Comparison of ENCODE assay signal across 15 cellular contexts in the genomic region with DNA sequence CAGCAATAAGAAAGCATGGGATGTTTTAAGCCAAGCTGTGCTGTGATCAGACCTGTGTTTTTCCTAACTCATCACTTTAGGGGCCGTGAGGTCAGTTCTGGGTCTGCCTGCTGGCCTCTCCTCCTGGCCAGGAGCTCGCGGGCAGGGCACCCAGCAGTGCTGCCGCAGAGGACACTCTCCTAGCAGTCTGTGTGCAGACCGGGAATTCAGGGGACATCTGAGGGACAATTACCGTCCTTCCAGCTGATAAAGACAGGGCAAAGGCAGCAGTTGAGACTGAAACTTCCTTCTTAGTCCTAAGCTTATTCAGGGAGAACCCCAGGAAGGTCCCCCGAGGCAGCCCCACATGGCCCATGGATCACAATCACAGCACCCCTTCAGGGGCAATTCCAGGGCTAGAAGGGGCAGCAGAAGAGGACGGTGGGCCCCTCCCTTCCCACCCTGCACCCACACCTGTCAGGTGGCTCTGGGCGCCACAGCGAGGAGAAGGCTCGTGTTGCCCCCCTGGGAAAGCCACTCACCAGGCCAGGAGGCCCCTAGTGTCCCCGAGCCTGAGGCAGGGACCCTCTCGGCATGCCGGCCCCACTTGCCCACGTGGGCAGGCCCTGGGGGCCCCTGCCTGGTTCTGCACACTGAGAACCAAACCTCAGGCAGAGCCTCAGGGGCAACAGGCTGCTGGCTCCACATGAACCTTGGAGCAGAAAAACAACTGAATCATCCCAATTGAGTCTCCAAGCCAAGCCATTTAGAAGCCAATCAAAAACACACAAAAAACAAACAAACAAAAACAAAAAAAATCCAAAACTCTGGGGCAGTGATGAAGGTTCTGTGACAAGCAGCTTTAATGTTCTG.
DNase-seq lines count a peak whose midpoint lies in the region; ATAC-seq, FAIRE-seq and TF ChIP-seq lines count a peak whose summit lies in the region.
"Had no signal": no experiment of that assay in that cellular context is flagged by ENCODE, and none has a peak within 500 bp of the region (broad histone marks: within the 10 kb centered on the region; RNA-seq: fewer than 3 reads in every experiment).

No MANE protein-coding gene starts in this region.

- H3K27me3 ChIP-seq in GM12878 (replicated peaks in 1 of 2; ENCODE audit: control insufficient read depth in 2 of 2, insufficient read depth in 2 of 2, low read length in 1 of 2) (no peaks in the 10 kb centered on the region), layer of hippocampus (ENCODE audit: control insufficient read depth, insufficient read depth, low read length) (no peaks in the 10 kb centered on the region), tibial artery (no peaks in the 10 kb centered on the region)
- H3K27me3 ChIP-seq: upper lobe of right lung had no signal

- no peak for DNase-seq in activated T-cell treated with anti-CD3 and anti-CD28 coated beads, Interleukin-2, amount 50 U/mL, for 24 hours
- no peak for DNase-seq in activated T-cell treated with anti-CD3 and anti-CD28 coated beads, Interleukin-2, amount 50 U/mL, for 48 hours
- DNase-seq in GM12878 (ENCODE audit: low read depth, low spot score) (no peak), tibial artery (peak in 1 of 2 donors; percentile 42), COR-L47 (lab: John Stamatoyannopoulos, UW) (no peak), OCI-M1 (lab: John Stamatoyannopoulos, UW) (no peak)
- DNase-seq: ACHN; activated CD4-positive, CD25-positive, alpha-beta regulatory T cell; activated naive CD4-positive, alpha-beta T cell; stimulated activated CD4-positive, alpha-beta T cell treated with anti-CD3 and anti-CD28 coated beads, Interleukin-4, amount 100 ng/mL, for 1 hour; upper lobe of right lung had no signal

- H3K9ac ChIP-seq in GM12878 (ENCODE audit: control insufficient read depth, insufficient read depth, low read length): peak overlapping the region; percentile 13; the same call in 1 of the 2 replicates

- H3K27ac ChIP-seq in GM12878 (ENCODE audit: control insufficient read depth, insufficient read depth) (peak overlapping the region; percentile 41), layer of hippocampus (ENCODE audit: low read depth, low read length) (peak overlapping the region; percentile 69), tibial artery (peak overlapping the region; percentile 68 to 71)
- H3K27ac ChIP-seq: upper lobe of right lung had no signal

- peaks cover 30% of the 10 kb centered on the region for H3K4me1 Mint-ChIP-seq in activated T-cell treated with anti-CD3 and anti-CD28 coated beads, Interleukin-2, amount 50 U/mL, for 24 hours (ENCODE audit: low read depth)

- H3K4me3 Mint-ChIP-seq in activated T-cell treated with anti-CD3 and anti-CD28 coated beads, Interleukin-2, amount 50 U/mL, for 24 hours: no peak overlapping the region

- intact Hi-C loops in GM12878 (cut with micrococcal nuclease; ENCODE audit: unreplicated experiment): no loop called here
- intact Hi-C loops in tibial artery (cut with DNase I; ENCODE audit: low total_unique reads): no loop called here

- no peaks in the 10 kb centered on the region for H3K9me3 ChIP-seq in GM12878 (replicated peaks; ENCODE audit: control insufficient read depth, insufficient read depth, low read length)
- no peaks in the 10 kb centered on the region for H3K9me3 ChIP-seq in tibial artery
- H3K9me3 ChIP-seq: upper lobe of right lung had no signal

- H3K79me2 ChIP-seq in GM12878 (ENCODE audit: control insufficient read depth, insufficient read depth, low read length): no peaks in the 10 kb centered on the region; the same call in 1 of the 2 replicates

- in situ Hi-C loops in GM12878 (cut with MboI): no loop called here

- ATAC-seq in GM12878 (no peak; the same call in 2 of the 3 replicates), GM18858 (IDR thresholded peaks at IDR 0.05; ENCODE audit: unreplicated experiment) (no peak)
- ATAC-seq: K562 had no signal

- H3K4me3 ChIP-seq in GM12878 (no peak overlapping the region), tibial artery (peak overlapping the region in 1 of 2 donors; percentile 4)
- H3K4me3 ChIP-seq: K562, upper lobe of right lung had no signal

- no peak for FAIRE-seq in GM12878 (lab: Jason Lieb, UNC)
- FAIRE-seq: islet of Langerhans, K562 had no signal

- no peak overlapping the region; the same call in 1 of the 2 replicates for H2AFZ ChIP-seq in GM12878 (ENCODE audit: control insufficient read depth, low read depth, low read length)

- TF ChIP-seq CTCF in GM12878 (IDR thresholded peaks at IDR 0.05 in 2 of 3, conservative IDR thresholded peaks at IDR 0.05 in 1 of 3; ENCODE audit: control insufficient read depth in 2 of 3, extremely low read depth in 1 of 3, insufficient read depth in 1 of 3, low read depth in 3 of 3, low read length in 3 of 3) (no peak), tibial artery (IDR thresholded peaks at IDR 0.05) (no peak)

- no TSS peak for BruUV-seq in GM12878 (replicated peaks; lab: Mats Ljungman, UMichigan)

- TF ChIP-seq RAD21 in GM12878 (IDR thresholded peaks at IDR 0.05; ENCODE audit: insufficient read depth, low read depth, low read length): no peak

- SMC1A ChIA-PET in GM12878 (lab: Charles Lee; ENCODE audit: uncharacterized antibody, unreplicated experiment): interaction anchor here (0.7 to 1.1 kb wide), 4 partner anchors 13 to 98 kb away, joined by 3 read pairs; no protein-coding TSS in a partner anchor

- H4K20me1 ChIP-seq in GM12878 (ENCODE audit: control insufficient read depth, insufficient read depth): no peaks in the 10 kb centered on the region

- no peaks in the 10 kb centered on the region for H3K9me3 Mint-ChIP-seq in activated T-cell treated with anti-CD3 and anti-CD28 coated beads, Interleukin-2, amount 50 U/mL, for 24 hours

- POLR2A ChIA-PET in GM12878 (lab: Charles Lee): no interaction called here

- H3K4me1 ChIP-seq in GM12878 (ENCODE audit: control insufficient read depth, insufficient read depth, low read length): peaks cover 18% of the 10 kb centered on the region
- peaks cover 14 to 84% (median 48%) of the 10 kb centered on the region in 4 donors for H3K4me1 ChIP-seq in tibial artery

- TF ChIP-seq POLR2A in GM12878 (IDR thresholded peaks at IDR 0.05; ENCODE audit: low read depth, low read length): no peak

- CTCF ChIA-PET in GM12878 (lab: Yijun Ruan, JAX): interaction anchor here (1.0 to 1.8 kb wide), 2 partner anchors 96 to 101 kb away, joined by 3 to 7 read pairs; no protein-coding TSS in a partner anchor

- H3K36me3 Mint-ChIP-seq in activated T-cell treated with anti-CD3 and anti-CD28 coated beads, Interleukin-2, amount 50 U/mL, for 24 hours (ENCODE audit: low read depth): peaks cover 33% of the 10 kb centered on the region

- peak overlapping the region; percentile 7 for H3K4me2 ChIP-seq in GM12878 (ENCODE audit: control insufficient read depth, insufficient read depth)

- RAD21 ChIA-PET in GM12878 (lab: Charles Lee; ENCODE audit: unreplicated experiment): interaction anchor here (0.6 to 0.8 kb wide), 2 partner anchors 22 to 164 kb away, joined by 3 to 4 read pairs; no protein-coding TSS in a partner anchor

- no peak for TF ChIP-seq EP300 in GM12878 (IDR thresholded peaks at IDR 0.05; ENCODE audit: borderline replicate concordance in 1 of 2, control insufficient read depth in 1 of 2, low read depth in 2 of 2, low read length in 2 of 2)

- 71% methylated on average over 13 of the region's 15 CpGs for WGBS in GM12878 (ENCODE audit: insufficient coverage, insufficient replicate concordance, low lambda C conversion rate, missing lambda C conversion rate)

- H3K36me3 ChIP-seq in GM12878 (ENCODE audit: control insufficient read depth in 2 of 2, insufficient read depth in 2 of 2, low read length in 1 of 2) (peaks cover 0 to 28% of the 10 kb centered on the region in 2 experiments; a peak in 3 of 4 replicates), tibial artery (peaks cover 0 to 12% (median 0%) of the 10 kb centered on the region in 3 donors)

- H3K27me3 Mint-ChIP-seq in activated T-cell treated with anti-CD3 and anti-CD28 coated beads, Interleukin-2, amount 50 U/mL, for 24 hours: no peaks in the 10 kb centered on the region

- peak overlapping the region; percentile 85 for H3K27ac Mint-ChIP-seq in activated T-cell treated with anti-CD3 and anti-CD28 coated beads, Interleukin-2, amount 50 U/mL, for 24 hours

TF ChIP-seq in GM12878, 131 proteins besides CTCF, POLR2A, EP300 and RAD21 (continues in another document):
- no peak for TF ChIP-seq PML (IDR thresholded peaks at IDR 0.05; ENCODE audit: low read length)
- TF ChIP-seq, protein P1, sequence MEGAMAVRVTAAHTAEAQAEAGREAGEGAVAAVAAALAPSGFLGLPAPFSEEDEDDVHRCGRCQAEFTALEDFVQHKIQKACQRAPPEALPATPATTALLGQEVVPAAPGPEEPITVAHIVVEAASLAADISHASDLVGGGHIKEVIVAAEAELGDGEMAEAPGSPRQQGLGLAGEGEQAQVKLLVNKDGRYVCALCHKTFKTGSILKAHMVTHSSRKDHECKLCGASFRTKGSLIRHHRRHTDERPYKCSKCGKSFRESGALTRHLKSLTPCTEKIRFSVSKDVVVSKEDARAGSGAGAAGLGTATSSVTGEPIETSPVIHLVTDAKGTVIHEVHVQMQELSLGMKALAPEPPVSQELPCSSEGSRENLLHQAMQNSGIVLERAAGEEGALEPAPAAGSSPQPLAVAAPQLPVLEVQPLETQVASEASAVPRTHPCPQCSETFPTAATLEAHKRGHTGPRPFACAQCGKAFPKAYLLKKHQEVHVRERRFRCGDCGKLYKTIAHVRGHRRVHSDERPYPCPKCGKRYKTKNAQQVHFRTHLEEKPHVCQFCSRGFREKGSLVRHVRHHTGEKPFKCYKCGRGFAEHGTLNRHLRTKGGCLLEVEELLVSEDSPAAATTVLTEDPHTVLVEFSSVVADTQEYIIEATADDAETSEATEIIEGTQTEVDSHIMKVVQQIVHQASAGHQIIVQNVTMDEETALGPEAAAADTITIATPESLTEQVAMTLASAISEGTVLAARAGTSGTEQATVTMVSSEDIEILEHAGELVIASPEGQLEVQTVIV (IDR thresholded peaks at IDR 0.05; ENCODE audit: borderline replicate concordance, partially characterized antibody): no peak
- no peak for TF ChIP-seq POLR2AphosphoS2 (IDR thresholded peaks at IDR 0.05; ENCODE audit: low read depth, low read length)
- TF ChIP-seq CHD4 (IDR thresholded peaks at IDR 0.05): no peak
- no peak for TF ChIP-seq ZBED1 (IDR thresholded peaks at IDR 0.05; ENCODE audit: borderline replicate concordance)
- TF ChIP-seq EED (IDR thresholded peaks at IDR 0.05; ENCODE audit: low read depth): no peak
- TF ChIP-seq JUNB (IDR thresholded peaks at IDR 0.05): no peak
- no peak for TF ChIP-seq HCFC1 (IDR thresholded peaks at IDR 0.05; ENCODE audit: low read length)
- no peak for TF ChIP-seq RB1 (IDR thresholded peaks at IDR 0.05; ENCODE audit: borderline replicate concordance)
- no peak for TF ChIP-seq CBX3 (IDR thresholded peaks at IDR 0.05; ENCODE audit: borderline replicate concordance, low read depth)
- no peak for TF ChIP-seq SPI1 (IDR thresholded peaks at IDR 0.05; ENCODE audit: borderline replicate concordance, insufficient read depth, low read depth, low read length)
